In genomic region chr14:105414456-105415371, GRCh38 we compare ENCODE assay signal across 8 cellular contexts. TPM values are rescaled to one million over a fixed set of nuclear protein-coding genes. Genes with fewer than 3 reads are reported as not detected.
A peak's percentile ranks its signal among the peaks of the same experiment; 100 is the strongest.
DNase-seq lines count a peak whose midpoint lies in the region; ATAC-seq and TF ChIP-seq lines count a peak whose summit lies in the region.

No MANE protein-coding gene starts in this region.

- no peaks in the 10 kb centered on the region for H3K9me3 Mint-ChIP-seq in naive B cell
- H3K9me3 Mint-ChIP-seq in stimulated activated memory B cell treated with anti-CD40 and anti-IgM and Interleukin-4, amounts not matched to agents 10 μg/mL and 1 μg/mL and 100 μg/mL, for 72 hours, result no peaks in the 10 kb centered on the region

- peaks cover 0 to 37% (median 12%) of the 10 kb centered on the region in 3 donors for H3K27me3 Mint-ChIP-seq in naive B cell
- H3K27me3 Mint-ChIP-seq in stimulated activated memory B cell treated with anti-CD40 and anti-IgM and Interleukin-4, amounts not matched to agents 10 μg/mL and 1 μg/mL and 100 μg/mL, for 72 hours, result peaks cover 48% of the 10 kb centered on the region

- TF ChIP-seq CTCF in GM12865 (IDR thresholded peaks at IDR 0.05; ENCODE audit: insufficient read depth, low read depth, low read length, missing control alignments), result peak; percentile 79

- DNase-seq in GM12865 (ENCODE audit: low read depth), result peak; percentile 64
- DNase-seq in NOMO-1 treated with DMSO at 0.1 percent for 48 hours (lab: John Stamatoyannopoulos, UW; ENCODE audit: unreplicated experiment), result peak; percentile 72
- peak; percentile 32 for DNase-seq in activated T-helper 1 cell treated with Interleukin-2 at 50 U/mL for 16 hours (ENCODE audit: low read depth)
- DNase-seq in fibroblast of peridontal ligament (ENCODE audit: extremely low read depth), result peak; percentile 57
- DNase-seq in naive B cell, result peak; percentile 66
- DNase-seq in NCI-H2196 (lab: John Stamatoyannopoulos, UW; ENCODE audit: unreplicated experiment), result no peak

- peak overlapping the region; percentile 59 to 87 (median 77) for H3K4me3 Mint-ChIP-seq in naive B cell
- H3K4me3 Mint-ChIP-seq in stimulated activated memory B cell treated with anti-CD40 and anti-IgM and Interleukin-4, amounts not matched to agents 10 μg/mL and 1 μg/mL and 100 μg/mL, for 72 hours, result peak overlapping the region; percentile 72

- ATAC-seq in HG03135 (IDR thresholded peaks at IDR 0.05; ENCODE audit: unreplicated experiment), result peak; percentile 57
- ATAC-seq in naive B cell (ENCODE audit: low read depth in 2 of 2), result peak; percentile 82 to 85
- peak; percentile 88 for ATAC-seq in stimulated activated memory B cell treated with anti-CD40 and anti-IgM and Interleukin-4, amounts not matched to agents 10 μg/mL and 1 μg/mL and 100 μg/mL, for 72 hours

- H3K27ac Mint-ChIP-seq in naive B cell, result peak overlapping the region in 3 of 6 donors; percentile 66 to 93 (median 76)
- H3K27ac Mint-ChIP-seq in stimulated activated memory B cell treated with anti-CD40 and anti-IgM and Interleukin-4, amounts not matched to agents 10 μg/mL and 1 μg/mL and 100 μg/mL, for 72 hours, result peak overlapping the region; percentile 53

- H3K4me1 Mint-ChIP-seq in naive B cell, result peaks cover 14 to 32% (median 31%) of the 10 kb centered on the region in 3 donors
- peaks cover 27% of the 10 kb centered on the region for H3K4me1 Mint-ChIP-seq in stimulated activated memory B cell treated with anti-CD40 and anti-IgM and Interleukin-4, amounts not matched to agents 10 μg/mL and 1 μg/mL and 100 μg/mL, for 72 hours

- peak overlapping the region; percentile 29 for H3K4me3 ChIP-seq in GM12865 (ENCODE audit: low read depth, low read length)

- H3K36me3 Mint-ChIP-seq in naive B cell, result no peaks in the 10 kb centered on the region
- no peaks in the 10 kb centered on the region for H3K36me3 Mint-ChIP-seq in stimulated activated memory B cell treated with anti-CD40 and anti-IgM and Interleukin-4, amounts not matched to agents 10 μg/mL and 1 μg/mL and 100 μg/mL, for 72 hours

RNA-seq across cellular contexts. Expression of gene MTA1, which starts 4.9 kb away (rescaled TPM):
- polyA plus RNA-seq in naive B cell (ENCODE audit: low read depth in 6 of 6), result 1 to 10 TPM; 3.3 to 6.3 (median 4.7) TPM

RNA-seq across cellular contexts. Expression of gene TEX22, which starts 16.4 kb away (rescaled TPM):
- polyA plus RNA-seq in naive B cell (ENCODE audit: low read depth in 6 of 6), result under 1 TPM in 3 of 6 donors, not detected in 3; 0.21 to 0.77 (median 0.65) TPM

RNA-seq across cellular contexts. Expression of gene CRIP2, which starts 59.9 kb away (rescaled TPM):
- 10 to 100 TPM in 2 of 6 donors, 1 to 10 TPM in 4; 2.0 to 27.3 (median 8.4) TPM for polyA plus RNA-seq in naive B cell (ENCODE audit: low read depth in 6 of 6)
